7 cellular contexts compared by ENCODE assay signal in the genomic region with DNA sequence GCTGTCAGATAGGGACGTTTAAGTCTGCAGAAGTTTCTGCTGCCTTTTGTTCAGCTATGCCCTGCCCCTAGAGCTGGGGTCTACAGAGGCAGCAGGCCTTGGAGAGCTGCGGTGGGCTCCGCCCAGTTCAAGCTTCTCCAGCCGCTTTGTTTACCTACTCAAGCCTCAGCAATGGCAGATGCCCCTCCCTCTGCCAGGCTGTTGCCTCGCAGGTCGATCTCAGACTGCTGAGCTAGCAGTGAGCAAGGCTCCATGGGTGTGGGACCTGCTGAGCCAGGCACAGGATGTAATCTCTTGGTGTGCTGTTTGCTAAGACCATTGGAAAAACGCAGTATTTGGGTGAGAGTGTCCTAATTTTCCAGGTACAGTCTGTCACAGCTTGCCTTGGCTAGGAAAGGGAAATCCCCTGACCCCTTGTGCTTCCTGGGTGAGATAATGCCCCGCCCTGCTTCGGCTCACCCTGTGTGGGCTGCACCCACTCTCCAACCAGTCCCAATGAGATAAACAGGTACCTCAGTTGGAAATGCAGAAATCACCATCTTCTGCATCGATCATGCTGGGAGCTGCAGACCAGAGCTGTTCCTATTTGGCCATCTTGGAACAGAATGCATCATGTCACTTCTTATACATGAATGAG. TPM values are rescaled to one million over a fixed set of nuclear protein-coding genes. Genes with fewer than 3 reads are reported as not detected.
DNase-seq lines count a peak whose midpoint lies in the region; TF ChIP-seq lines count a peak whose summit lies in the region.
"Not testable (repeated sequence)": the region's sequence is repeated elsewhere in the genome, so short reads cannot be mapped to it uniquely, and the experiment has no call there.

No MANE protein-coding gene starts in this region.

- DNase-seq in DMS153 (lab: John Stamatoyannopoulos, UW) (peak; percentile 82), NCI-H146 (lab: John Stamatoyannopoulos, UW) (peak; percentile 76), NCI-H748 (lab: John Stamatoyannopoulos, UW; ENCODE audit: unreplicated experiment) (peak; percentile 83), cardiac muscle cell (ENCODE audit: low read depth in 1 of 2, low spot score in 1 of 2) (peak in 1 of 2 donors; percentile 14)
- not testable (repeated sequence) for DNase-seq in T-helper 2 cell treated with Interferon-gamma antibody and Interleukin-4, amounts not matched to agents 5 μg/mL and 100 μg/mL, for 36 hours (ENCODE audit: low spot score); activated T-helper 1 cell treated with anti-CD3 and anti-CD28 coated beads, Interleukin-12 subunit alpha, Interleukin-12 subunit beta, Interleukin-2, Interleukin-4 antibody, amounts not matched to agents 30 ng/mL and 10 ng/mL and 1 ng/mL, durations not matched to agents 14 hours and 24 hours and 36 hours (ENCODE audit: low spot score)

- peak overlapping the region; percentile 68 for H2AFZ ChIP-seq in parathyroid adenoma

- H3K27ac Mint-ChIP-seq in T-helper 2 cell treated with Interferon-gamma antibody and Interleukin-4, amounts not matched to agents 5 μg/mL and 100 μg/mL, for 36 hours, result peak overlapping the region; percentile 24
- peak overlapping the region; percentile 25 for H3K27ac Mint-ChIP-seq in activated T-helper 1 cell treated with anti-CD3 and anti-CD28 coated beads, Interleukin-12 subunit alpha, Interleukin-12 subunit beta, Interleukin-2, Interleukin-4 antibody, amounts not matched to agents 30 ng/mL and 10 ng/mL and 1 ng/mL, durations not matched to agents 14 hours and 24 hours and 36 hours

- H3K79me2 ChIP-seq in parathyroid adenoma, result not testable (repeated sequence)

- intact Hi-C loops in activated T-helper 1 cell treated with anti-CD3 and anti-CD28 coated beads, Interleukin-12 subunit alpha, Interleukin-12 subunit beta, Interleukin-2, Interleukin-4 antibody, amounts not matched to agents 30 ng/mL and 10 ng/mL and 1 ng/mL, durations not matched to agents 14 hours and 24 hours and 36 hours (cut with micrococcal nuclease), result not testable (repeated sequence)

- peaks cover 28% of the 10 kb centered on the region for H3K4me1 Mint-ChIP-seq in T-helper 2 cell treated with Interferon-gamma antibody and Interleukin-4, amounts not matched to agents 5 μg/mL and 100 μg/mL, for 36 hours (ENCODE audit: low read depth)
- peaks cover 36% of the 10 kb centered on the region for H3K4me1 Mint-ChIP-seq in activated T-helper 1 cell treated with anti-CD3 and anti-CD28 coated beads, Interleukin-12 subunit alpha, Interleukin-12 subunit beta, Interleukin-2, Interleukin-4 antibody, amounts not matched to agents 30 ng/mL and 10 ng/mL and 1 ng/mL, durations not matched to agents 14 hours and 24 hours and 36 hours (ENCODE audit: low read depth)

- not testable (repeated sequence) for H3K27me3 ChIP-seq in cardiac muscle cell; parathyroid adenoma (ENCODE audit: control insufficient read depth, insufficient read depth, low read length)

- not testable (repeated sequence) for H3K4me3 ChIP-seq in cardiac muscle cell; parathyroid adenoma (ENCODE audit: low read depth, low read length)

- H3K4me2 ChIP-seq in parathyroid adenoma (ENCODE audit: low read length), result not testable (repeated sequence)

- not testable (repeated sequence) for TF ChIP-seq CTCF in cardiac muscle cell (IDR thresholded peaks at IDR 0.05; ENCODE audit: low read depth, low read length); parathyroid adenoma (IDR thresholded peaks at IDR 0.05)

- peaks cover 11% of the 10 kb centered on the region for H3K36me3 Mint-ChIP-seq in T-helper 2 cell treated with Interferon-gamma antibody and Interleukin-4, amounts not matched to agents 5 μg/mL and 100 μg/mL, for 36 hours (ENCODE audit: low read depth)
- H3K36me3 Mint-ChIP-seq in activated T-helper 1 cell treated with anti-CD3 and anti-CD28 coated beads, Interleukin-12 subunit alpha, Interleukin-12 subunit beta, Interleukin-2, Interleukin-4 antibody, amounts not matched to agents 30 ng/mL and 10 ng/mL and 1 ng/mL, durations not matched to agents 14 hours and 24 hours and 36 hours (ENCODE audit: low read depth), result peaks cover 12% of the 10 kb centered on the region

- not testable (repeated sequence) for H3K4me1 ChIP-seq in cardiac muscle cell (ENCODE audit: low read depth); parathyroid adenoma

- H3K9me3 ChIP-seq in cardiac muscle cell (ENCODE audit: low read depth); parathyroid adenoma (ENCODE audit: control insufficient read depth, low read length): not testable (repeated sequence)

- peaks cover 30% of the 10 kb centered on the region for H3K9me3 Mint-ChIP-seq in T-helper 2 cell treated with Interferon-gamma antibody and Interleukin-4, amounts not matched to agents 5 μg/mL and 100 μg/mL, for 36 hours
- peaks cover 13% of the 10 kb centered on the region for H3K9me3 Mint-ChIP-seq in activated T-helper 1 cell treated with anti-CD3 and anti-CD28 coated beads, Interleukin-12 subunit alpha, Interleukin-12 subunit beta, Interleukin-2, Interleukin-4 antibody, amounts not matched to agents 30 ng/mL and 10 ng/mL and 1 ng/mL, durations not matched to agents 14 hours and 24 hours and 36 hours

- H3K27me3 Mint-ChIP-seq in T-helper 2 cell treated with Interferon-gamma antibody and Interleukin-4, amounts not matched to agents 5 μg/mL and 100 μg/mL, for 36 hours (ENCODE audit: low read depth), result peaks cover 16% of the 10 kb centered on the region
- H3K27me3 Mint-ChIP-seq in activated T-helper 1 cell treated with anti-CD3 and anti-CD28 coated beads, Interleukin-12 subunit alpha, Interleukin-12 subunit beta, Interleukin-2, Interleukin-4 antibody, amounts not matched to agents 30 ng/mL and 10 ng/mL and 1 ng/mL, durations not matched to agents 14 hours and 24 hours and 36 hours (ENCODE audit: insufficient read depth), result not testable (repeated sequence)

- H3K9ac ChIP-seq in parathyroid adenoma, result not testable (repeated sequence)

- not testable (repeated sequence) for H3K36me3 ChIP-seq in cardiac muscle cell; parathyroid adenoma (ENCODE audit: control insufficient read depth, insufficient read depth, low read length)

- not testable (repeated sequence) for H3K4me3 Mint-ChIP-seq in T-helper 2 cell treated with Interferon-gamma antibody and Interleukin-4, amounts not matched to agents 5 μg/mL and 100 μg/mL, for 36 hours; activated T-helper 1 cell treated with anti-CD3 and anti-CD28 coated beads, Interleukin-12 subunit alpha, Interleukin-12 subunit beta, Interleukin-2, Interleukin-4 antibody, amounts not matched to agents 30 ng/mL and 10 ng/mL and 1 ng/mL, durations not matched to agents 14 hours and 24 hours and 36 hours

- peak overlapping the region; percentile 63 for H3K27ac ChIP-seq in cardiac muscle cell
- not testable (repeated sequence) for H3K27ac ChIP-seq in parathyroid adenoma

RNA-seq across cellular contexts. Expression of a gene that starts 25.1 kb away (rescaled TPM):
- total RNA-seq in activated T-helper 1 cell treated with anti-CD3 and anti-CD28 coated beads, Interleukin-12 subunit alpha, Interleukin-12 subunit beta, Interleukin-2, Interleukin-4 antibody, amounts not matched to agents 30 ng/mL and 10 ng/mL and 1 ng/mL, durations not matched to agents 14 hours and 24 hours and 36 hours, result 3.3 and 3.4 TPM in 2 replicates
- total RNA-seq in cardiac muscle cell, result 8.6 and 11.5 TPM in 2 replicates
- 5.7 and 6.5 TPM in 2 replicates for polyA plus RNA-seq in cardiac muscle cell
